ENCODE assay signal across 10 cellular contexts in the genomic region with DNA sequence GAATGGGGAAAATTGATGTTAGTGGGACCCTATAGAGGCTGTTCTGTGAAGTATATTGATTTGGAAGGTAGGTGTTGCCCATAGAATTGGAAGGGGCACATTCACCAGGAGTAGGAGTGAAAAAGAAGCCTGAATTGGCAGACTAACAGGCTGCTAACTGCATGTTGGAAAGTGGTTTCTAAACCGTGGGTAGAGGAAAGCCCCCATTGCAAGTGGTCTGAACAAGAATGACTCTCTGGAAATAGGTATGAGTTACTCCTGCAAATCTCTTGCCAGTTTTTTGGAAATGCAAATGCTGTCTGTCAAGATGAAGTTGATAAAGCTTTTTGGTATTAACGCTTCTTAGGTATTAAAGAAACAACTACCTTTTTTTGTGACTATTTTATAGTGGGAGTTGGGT. TPM values are rescaled to one million over a fixed set of nuclear protein-coding genes. Genes with fewer than 3 reads are reported as not detected.
DNase-seq lines count a peak whose midpoint lies in the region; ATAC-seq, FAIRE-seq and TF ChIP-seq lines count a peak whose summit lies in the region.
"Had no signal": no experiment of that assay in that cellular context is flagged by ENCODE, and none has a peak within 500 bp of the region (broad histone marks: within the 10 kb centered on the region; RNA-seq: fewer than 3 reads in every experiment).

No MANE protein-coding gene starts in this region.

- H3K27me3 ChIP-seq in subcutaneous abdominal adipose tissue (ENCODE audit: control insufficient read depth in 5 of 5, insufficient read depth in 4 of 5, low read length in 5 of 5) = no peaks in the 10 kb centered on the region
- H3K27me3 ChIP-seq in small intestine (ENCODE audit: control insufficient read depth in 2 of 2, insufficient read depth in 2 of 2, low read length in 2 of 2) = no peaks in the 10 kb centered on the region

- H3K9ac ChIP-seq in subcutaneous abdominal adipose tissue (ENCODE audit: low read length in 5 of 5) = no peak overlapping the region

- WGBS in small intestine, 3 donors = 57 to 68% (median 66%) methylated on average over 2 of the region's 2 CpGs

- H3K36me3 ChIP-seq in subcutaneous abdominal adipose tissue (ENCODE audit: control insufficient read depth in 5 of 5, insufficient read depth in 5 of 5, low read length in 5 of 5) (peaks cover 0 to 3% (median 0%) of the 10 kb centered on the region in 5 donors), small intestine (ENCODE audit: control insufficient read depth in 2 of 2, insufficient read depth in 2 of 2, low read length in 2 of 2) (no peaks in the 10 kb centered on the region)

- FAIRE-seq in small intestine (lab: Jason Lieb, UNC) = no peak
- FAIRE-seq: endometrium had no signal

- H3K9me3 Mint-ChIP-seq in activated CD8-positive, alpha-beta memory T cell treated with anti-CD3 and anti-CD28 coated beads, Interleukin-2, amount 10 ng/mL, durations not matched to agents 7 days and 5 days (ENCODE audit: low read depth) = no peaks in the 10 kb centered on the region

- H3K4me1 ChIP-seq in subcutaneous abdominal adipose tissue (ENCODE audit: control insufficient read depth in 5 of 5, insufficient read depth in 5 of 5, low read length in 5 of 5) = peaks cover 3 to 40% (median 38%) of the 10 kb centered on the region in 5 donors
- H3K4me1 ChIP-seq in small intestine (ENCODE audit: control insufficient read depth in 2 of 2, insufficient read depth in 1 of 2, low read depth in 1 of 2, low read length in 1 of 2) = peaks cover 0 to 4% of the 10 kb centered on the region in 2 donors

- peak overlapping the region; percentile 89 for H3K4me3 Mint-ChIP-seq in activated CD8-positive, alpha-beta memory T cell treated with anti-CD3 and anti-CD28 coated beads, Interleukin-2, amount 10 ng/mL, durations not matched to agents 7 days and 5 days

- peak overlapping the region; percentile 37 for H3K27ac Mint-ChIP-seq in activated CD8-positive, alpha-beta memory T cell treated with anti-CD3 and anti-CD28 coated beads, Interleukin-2, amount 10 ng/mL, durations not matched to agents 7 days and 5 days

- CTCF ChIA-PET in activated CD8-positive, alpha-beta memory T cell treated with anti-CD3 and anti-CD28 coated beads, Interleukin-2, amount 10 ng/mL, durations not matched to agents 7 days and 5 days (lab: Charles Lee) = no interaction called here

- no peaks in the 10 kb centered on the region for H3K9me3 ChIP-seq in subcutaneous abdominal adipose tissue (ENCODE audit: control insufficient read depth in 5 of 5, low read length in 5 of 5)
- no peaks in the 10 kb centered on the region for H3K9me3 ChIP-seq in small intestine (ENCODE audit: control insufficient read depth, low read depth)

- no peak overlapping the region for H3K4me3 ChIP-seq in subcutaneous abdominal adipose tissue (ENCODE audit: low read depth in 1 of 5, low read length in 5 of 5)
- H3K4me3 ChIP-seq in small intestine (ENCODE audit: low read depth in 1 of 2, low read length in 2 of 2) = no peak overlapping the region

- ATAC-seq in activated CD8-positive, alpha-beta memory T cell treated with anti-CD3 and anti-CD28 coated beads, Interleukin-2, amount 10 ng/mL, durations not matched to agents 7 days and 5 days = no peak
- no peak for ATAC-seq in HG03442 (IDR thresholded peaks at IDR 0.05; ENCODE audit: unreplicated experiment)

- no peak for DNase-seq in activated CD8-positive, alpha-beta memory T cell treated with anti-CD3 and anti-CD28 coated beads, Interleukin-2, amount 10 ng/mL, durations not matched to agents 7 days and 5 days
- DNase-seq in activated CD8-positive, alpha-beta memory T cell treated with anti-CD3 and anti-CD28 coated beads, Interleukin-2, amount 50 U/mL, for 4 hours = no peak
- peak; percentile 65 for DNase-seq in OCI-M1 (lab: John Stamatoyannopoulos, UW)
- DNase-seq in erythroblast (lab: John Stamatoyannopoulos, UW) = peak; percentile 30 to 46
- no peak for DNase-seq in small intestine
- DNase-seq in SK-N-DZ (ENCODE audit: low spot score) = no peak
- DNase-seq: NCI-H226 had no signal

- H3K4me1 Mint-ChIP-seq in activated CD8-positive, alpha-beta memory T cell treated with anti-CD3 and anti-CD28 coated beads, Interleukin-2, amount 10 ng/mL, durations not matched to agents 7 days and 5 days = peaks cover 59% of the 10 kb centered on the region

- H3K27me3 Mint-ChIP-seq in activated CD8-positive, alpha-beta memory T cell treated with anti-CD3 and anti-CD28 coated beads, Interleukin-2, amount 10 ng/mL, durations not matched to agents 7 days and 5 days = peaks cover 15% of the 10 kb centered on the region

- H3K27ac ChIP-seq in subcutaneous abdominal adipose tissue (ENCODE audit: low read depth, low read length) (peak overlapping the region; percentile 79), small intestine (ENCODE audit: low read depth in 1 of 2, low read length in 1 of 2) (no peak overlapping the region)

- peaks cover 37% of the 10 kb centered on the region for H3K36me3 Mint-ChIP-seq in activated CD8-positive, alpha-beta memory T cell treated with anti-CD3 and anti-CD28 coated beads, Interleukin-2, amount 10 ng/mL, durations not matched to agents 7 days and 5 days

- no peak for TF ChIP-seq POLR2A in erythroblast (IDR thresholded peaks at IDR 0.05; ENCODE audit: low read length)

RNA-seq across cellular contexts. Expression of a gene that starts 3.5 kb away (rescaled TPM):
- total RNA-seq in activated CD8-positive, alpha-beta memory T cell treated with anti-CD3 and anti-CD28 coated beads, Interleukin-2, amount 10 ng/mL, durations not matched to agents 7 days and 5 days = 10 to 100 TPM; 55.6 to 58.5 TPM
- polyA plus RNA-seq in small intestine = 10 to 100 TPM; 52.4 to 81.2 (median 55.7) TPM
- 161 and 178 TPM in 2 replicates for polyA plus RNA-seq in SK-N-DZ (2014; cell fraction: cytosol; rRNA removed)
- 128 and 165 TPM in 2 replicates for polyA plus RNA-seq in SK-N-DZ (2014; cell fraction: nucleus; rRNA removed)

Comparison
In these comparisons a context has a peak if more than half of its experiments do, and no peak if none do; other contexts are left out.
1. DNase-seq: peak in OCI-M1 (single experiment) and erythroblast (2 of 2); none in activated CD8-positive, alpha-beta memory T cell treated with anti-CD3 and anti-CD28 coated beads, Interleukin-2, amount 10 ng/mL, durations not matched to agents 7 days and 5 days (single experiment), activated CD8-positive, alpha-beta memory T cell treated with anti-CD3 and anti-CD28 coated beads, Interleukin-2, amount 50 U/mL, for 4 hours (single experiment), small intestine (single experiment) and SK-N-DZ (single experiment).